Comparison of ENCODE assay signal across 1 cellular context in genomic region chr1:194717941-194718340, GRCh38.
TF ChIP-seq lines count a peak whose summit lies in the region.

No MANE protein-coding gene starts in this region.

TF ChIP-seq in GM23338, 12 proteins besides CTCF, POLR2A, EP300 and RAD21 (continued from another document):
- TF ChIP-seq EZH2 (IDR thresholded peaks at IDR 0.05; ENCODE audit: low read depth, unreplicated experiment) = no peak
- no peak for TF ChIP-seq ZNF114 (CRISPR knock-in tag; IDR thresholded peaks at IDR 0.05)
- TF ChIP-seq ZNF462 (CRISPR knock-in tag; IDR thresholded peaks at IDR 0.05) = no peak
- no peak for TF ChIP-seq REST (IDR thresholded peaks at IDR 0.05; ENCODE audit: unreplicated experiment)
- TF ChIP-seq NANOG (IDR thresholded peaks at IDR 0.05; ENCODE audit: borderline replicate concordance) = no peak
